33 cellular contexts compared by ENCODE assay signal in genomic region chr20:24572862-24573261, GRCh38.
"Had no signal": no experiment of that assay in that cellular context is flagged by ENCODE, and none has a peak within 500 bp of the region (broad histone marks: within the 10 kb centered on the region; RNA-seq: fewer than 3 reads in every experiment).

No MANE protein-coding gene starts in this region.

- H3K27me3 ChIP-seq: adrenal gland, ascending aorta, breast epithelium, cardiac muscle cell, esophagus squamous epithelium, heart left ventricle had no signal

- DNase-seq: activated B cell treated with CpG ODN at 0.5 μM for 24 hours; activated CD4-positive, alpha-beta memory T cell treated with anti-CD3 and anti-CD28 coated beads for 36 hours; activated CD4-positive, alpha-beta T cell treated with anti-CD3 and anti-CD28 coated beads for 36 hours; activated CD4-positive, alpha-beta T cell treated with anti-CD3 and anti-CD28 coated beads, Interleukin-2, amount 10 ng/mL, durations not matched to agents 24 days and 14 days; activated CD4-positive, CD25-positive, alpha-beta regulatory T cell treated with anti-CD3 and anti-CD28 coated beads, Interleukin-2, amount 50 U/mL, for 72 hours; activated CD8-positive, alpha-beta memory T cell treated with anti-CD3 and anti-CD28 coated beads, Interleukin-2, amount 10 ng/mL, durations not matched to agents 7 days and 5 days; activated CD8-positive, alpha-beta memory T cell treated with anti-CD3 and anti-CD28 coated beads, Interleukin-2, amount 50 U/mL, for 4 hours; activated CD8-positive, alpha-beta T cell treated with anti-CD3 and anti-CD28 coated beads, Interleukin-2, amount 10 ng/mL, durations not matched to agents 7 days and 5 days; activated effector memory CD4-positive, alpha-beta T cell treated with anti-CD3 and anti-CD28 coated beads, Interleukin-2, amount 50 U/mL, for 16 hours; activated naive CD4-positive, alpha-beta T cell treated with anti-CD3 and anti-CD28 coated beads for 36 hours; activated naive CD8-positive, alpha-beta T cell treated with anti-CD3 and anti-CD28 coated beads for 36 hours; activated naive CD8-positive, alpha-beta T cell treated with anti-CD3 and anti-CD28 coated beads, Interleukin-2, amount 50 U/mL, for 24 hours; activated T-cell treated with anti-CD3 and anti-CD28 coated beads, Interleukin-2, amount 50 U/mL, for 1 hour; activated T-cell treated with anti-CD3 and anti-CD28 coated beads, Interleukin-2, amount 50 U/mL, for 48 hours; adrenal gland; amygdala; central memory CD4-positive, alpha-beta T cell; cerebellar nuclear complex; effector CD4-positive, alpha-beta T cell; effector memory CD8-positive, alpha-beta T cell; erythroblast; esophagus squamous epithelium; glutamatergic neuron; heart left ventricle; T-helper 1 cell; T-helper 17 cell; T1000; WERI-Rb-1 had no signal

- H3K27ac ChIP-seq: adrenal gland, ascending aorta, breast epithelium, cardiac muscle cell, coronary artery, esophagus squamous epithelium, heart left ventricle, WERI-Rb-1 had no signal

- H3K36me3 ChIP-seq: adrenal gland, ascending aorta, breast epithelium, cardiac muscle cell, esophagus squamous epithelium, heart left ventricle, WERI-Rb-1 had no signal

- H3K4me1 ChIP-seq: adrenal gland, ascending aorta, breast epithelium, esophagus squamous epithelium had no signal

- FAIRE-seq: frontal cortex had no signal

- H3K9me3 ChIP-seq: adrenal gland, ascending aorta, breast epithelium, esophagus squamous epithelium, heart left ventricle had no signal

- H3K4me3 ChIP-seq: adrenal gland, ascending aorta, breast epithelium, cardiac muscle cell, coronary artery, esophagus squamous epithelium, heart left ventricle had no signal
